27 cellular contexts compared by ENCODE assay signal in the genomic region with DNA sequence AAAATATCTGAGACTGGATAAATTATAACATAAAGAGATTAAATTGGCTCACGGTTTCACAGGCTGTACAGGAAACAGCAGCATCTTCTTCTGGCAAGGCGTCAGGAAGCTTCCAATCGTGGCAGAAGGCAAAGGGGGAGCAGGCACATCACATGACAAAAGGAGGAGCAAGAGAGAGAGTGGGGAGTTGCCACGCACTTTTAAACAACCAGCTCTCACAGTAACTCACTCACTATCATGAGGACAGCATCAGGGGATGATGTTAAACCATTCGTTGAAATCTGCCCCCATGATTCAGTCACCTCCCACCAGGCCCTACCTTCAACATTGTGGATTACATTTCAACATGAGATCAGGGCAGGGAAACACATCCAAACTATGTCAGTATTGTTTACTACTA.
"Had no signal": no experiment of that assay in that cellular context is flagged by ENCODE, and none has a peak within 500 bp of the region (broad histone marks: within the 10 kb centered on the region; RNA-seq: fewer than 3 reads in every experiment).

No MANE protein-coding gene starts in this region.

- DNase-seq: hypothalamus; immature natural killer cell; kidney; left colon; left lung; mucosa of descending colon; naive thymus-derived CD4-positive, alpha-beta T cell; ovary; right lobe of liver; stimulated activated CD4-positive, alpha-beta T cell treated with anti-CD3 and anti-CD28 coated beads, Interleukin-1b, Interleukin-23, amount 100 ng/mL, for 48 hours; stimulated activated CD4-positive, alpha-beta T cell treated with anti-CD3 and anti-CD28 coated beads, Interleukin-2, amount 100 ng/mL, for 48 hours; stimulated activated CD4-positive, alpha-beta T cell treated with anti-CD3 and anti-CD28 coated beads, Interleukin-4, amount 100 ng/mL, for 4 hours; stimulated activated CD8-positive, alpha-beta memory T cell treated with anti-CD3 and anti-CD28 coated beads, Interleukin-4, amount 100 ng/mL, for 48 hours; stimulated activated naive CD4-positive, alpha-beta T cell treated with Interleukin-2 at 50 U/mL for 16 hours; stimulated activated naive CD8-positive, alpha-beta T cell treated with anti-CD3 and anti-CD28 coated beads, Interleukin-15, amount 100 ng/mL, for 72 hours; substantia nigra; upper lobe of left lung had no signal

- H3K36me3 Mint-ChIP-seq: immature natural killer cell; mesothelial cell of epicardium; naive thymus-derived CD4-positive, alpha-beta T cell; natural killer cell treated with Interleukin-12 subunit alpha and Interleukin-12 subunit beta and Interleukin-15 and Interleukin-18, amount 100 ng/mL, for 72 hours; stimulated activated memory B cell treated with anti-CD40 and anti-IgM and Interleukin-4, amounts not matched to agents 10 μg/mL and 1 μg/mL and 100 μg/mL, for 72 hours had no signal

- H3K4me3 Mint-ChIP-seq: immature natural killer cell; mesothelial cell of epicardium; naive thymus-derived CD4-positive, alpha-beta T cell; natural killer cell treated with Interleukin-12 subunit alpha and Interleukin-12 subunit beta and Interleukin-15 and Interleukin-18, amount 100 ng/mL, for 72 hours; neural crest cell; stimulated activated memory B cell treated with anti-CD40 and anti-IgM and Interleukin-4, amounts not matched to agents 10 μg/mL and 1 μg/mL and 100 μg/mL, for 72 hours; stimulated activated naive CD8-positive, alpha-beta T cell treated with anti-CD3 and anti-CD28 coated beads, Interleukin-15, amount 100 ng/mL, for 72 hours had no signal

- H3K27me3 ChIP-seq: left lung, ovary, right atrium auricular region, right lobe of liver, tibial nerve, upper lobe of left lung, vagina had no signal

- ATAC-seq: left colon; left lung; mucosa of descending colon; naive thymus-derived CD4-positive, alpha-beta T cell; natural killer cell treated with Interleukin-12 subunit alpha and Interleukin-12 subunit beta and Interleukin-15 and Interleukin-18, amount 100 ng/mL, for 72 hours; right lobe of liver; stimulated activated memory B cell treated with anti-CD40 and anti-IgM and Interleukin-4, amounts not matched to agents 10 μg/mL and 1 μg/mL and 100 μg/mL, for 72 hours; stimulated activated naive CD8-positive, alpha-beta T cell treated with anti-CD3 and anti-CD28 coated beads, Interleukin-15, amount 100 ng/mL, for 72 hours had no signal

- H3K4me2 ChIP-seq: smooth muscle cell had no signal

- H3K4me1 Mint-ChIP-seq: immature natural killer cell; naive thymus-derived CD4-positive, alpha-beta T cell; neural crest cell; stimulated activated memory B cell treated with anti-CD40 and anti-IgM and Interleukin-4, amounts not matched to agents 10 μg/mL and 1 μg/mL and 100 μg/mL, for 72 hours; stimulated activated naive CD8-positive, alpha-beta T cell treated with anti-CD3 and anti-CD28 coated beads, Interleukin-15, amount 100 ng/mL, for 72 hours had no signal

- H3K9me3 ChIP-seq: mucosa of descending colon, ovary, right atrium auricular region, right lobe of liver, tibial nerve, upper lobe of left lung, vagina had no signal

- H3K27ac Mint-ChIP-seq: immature natural killer cell; mesothelial cell of epicardium; naive thymus-derived CD4-positive, alpha-beta T cell; natural killer cell treated with Interleukin-12 subunit alpha and Interleukin-12 subunit beta and Interleukin-15 and Interleukin-18, amount 100 ng/mL, for 72 hours; progenitor cell of endocrine pancreas; stimulated activated memory B cell treated with anti-CD40 and anti-IgM and Interleukin-4, amounts not matched to agents 10 μg/mL and 1 μg/mL and 100 μg/mL, for 72 hours had no signal

- H3K36me3 ChIP-seq: left lung, ovary, right atrium auricular region, right lobe of liver, tibial nerve, upper lobe of left lung, vagina had no signal

- H3K4me1 ChIP-seq: left lung, right atrium auricular region, right lobe of liver, tibial nerve, upper lobe of left lung, vagina had no signal

- H3K4me3 ChIP-seq: left lung, lung, mucosa of descending colon, ovary, right atrium auricular region, right lobe of liver, smooth muscle cell, tibial nerve, upper lobe of left lung, vagina had no signal

- H3K27ac ChIP-seq: left lung, ovary, right atrium auricular region, right lobe of liver, tibial nerve, upper lobe of left lung, vagina had no signal

- H3K27me3 Mint-ChIP-seq: naive thymus-derived CD4-positive, alpha-beta T cell; natural killer cell treated with Interleukin-12 subunit alpha and Interleukin-12 subunit beta and Interleukin-15 and Interleukin-18, amount 100 ng/mL, for 72 hours; progenitor cell of endocrine pancreas; stimulated activated memory B cell treated with anti-CD40 and anti-IgM and Interleukin-4, amounts not matched to agents 10 μg/mL and 1 μg/mL and 100 μg/mL, for 72 hours; stimulated activated naive CD8-positive, alpha-beta T cell treated with anti-CD3 and anti-CD28 coated beads, Interleukin-15, amount 100 ng/mL, for 72 hours had no signal
